27 cellular contexts compared by ENCODE assay signal in genomic region chr6:151905072-151905471, GRCh38.
"Had no signal": no experiment of that assay in that cellular context is flagged by ENCODE, and none has a peak within 500 bp of the region (broad histone marks: within the 10 kb centered on the region; RNA-seq: fewer than 3 reads in every experiment).

No MANE protein-coding gene starts in this region.

- ATAC-seq: activated CD4-positive, CD25-positive, alpha-beta regulatory T cell treated with anti-CD3 and anti-CD28 coated beads, Interleukin-2, amount 50 U/mL, for 24 hours; activated CD8-positive, alpha-beta T cell treated with anti-CD3 and anti-CD28 coated beads for 36 hours; activated T-cell treated with anti-CD3 and anti-CD28 coated beads, Interleukin-2, amount 50 U/mL, for 4 hours; activated T-helper 17 cell treated with anti-CD3 and anti-CD28 coated beads, Interleukin-2, amount 50 U/mL, for 72 hours; esophagus mucosa had no signal

- H3K27ac ChIP-seq: ascending aorta, breast epithelium, cardiac muscle cell, colonic mucosa, WERI-Rb-1 had no signal

- H3K27ac Mint-ChIP-seq: activated B cell treated with CpG ODN at 0.5 μM for 24 hours; activated CD8-positive, alpha-beta T cell treated with anti-CD3 and anti-CD28 coated beads for 36 hours; activated naive CD4-positive, alpha-beta T cell treated with anti-CD3 and anti-CD28 coated beads for 36 hours; activated naive CD4-positive, alpha-beta T cell treated with anti-CD3 and anti-CD28 coated beads, Interleukin-2, amount 50 U/mL, for 24 hours; activated naive CD8-positive, alpha-beta T cell treated with anti-CD3 and anti-CD28 coated beads, Interleukin-2, amount 10 ng/mL, durations not matched to agents 7 days and 5 days; activated T-helper 17 cell treated with anti-CD3 and anti-CD28 coated beads, Interleukin-2, amount 50 U/mL, for 72 hours; brain; endodermal cell had no signal

- H3K4me1 ChIP-seq: ascending aorta, breast epithelium, colonic mucosa had no signal

- H3K9me3 Mint-ChIP-seq: activated B cell treated with CpG ODN at 0.5 μM for 24 hours; activated naive CD4-positive, alpha-beta T cell treated with anti-CD3 and anti-CD28 coated beads, Interleukin-2, amount 50 U/mL, for 24 hours; activated naive CD8-positive, alpha-beta T cell treated with anti-CD3 and anti-CD28 coated beads, Interleukin-2, amount 10 ng/mL, durations not matched to agents 7 days and 5 days had no signal

- H3K27me3 ChIP-seq: ascending aorta, breast epithelium, cardiac muscle cell, colonic mucosa had no signal

- H3K4me3 ChIP-seq: ascending aorta, breast epithelium, cardiac muscle cell, colonic mucosa had no signal

- FAIRE-seq: frontal cortex had no signal

- H3K9me3 ChIP-seq: ascending aorta, breast epithelium, colonic mucosa had no signal

- H3K36me3 ChIP-seq: ascending aorta, breast epithelium, cardiac muscle cell, colonic mucosa, WERI-Rb-1 had no signal

- DNase-seq: activated B cell treated with CpG ODN at 0.5 μM for 24 hours; activated CD4-positive, alpha-beta T cell treated with anti-CD3 and anti-CD28 coated beads for 48 hours; activated CD4-positive, alpha-beta T cell treated with anti-CD3 and anti-CD28 coated beads, Interleukin-2, amount 50 U/mL, for 1 hour; activated CD4-positive, alpha-beta T cell treated with anti-CD3 and anti-CD28 coated beads, Interleukin-2, amount 50 U/mL, for 48 hours; activated CD8-positive, alpha-beta memory T cell treated with anti-CD3 and anti-CD28 coated beads for 24 hours; activated CD8-positive, alpha-beta T cell treated with anti-CD3 and anti-CD28 coated beads for 36 hours; activated effector memory CD4-positive, alpha-beta T cell treated with anti-CD3 and anti-CD28 coated beads, Interleukin-2, amount 50 U/mL, for 16 hours; activated naive CD4-positive, alpha-beta T cell treated with anti-CD3 and anti-CD28 coated beads for 36 hours; activated naive CD8-positive, alpha-beta T cell treated with anti-CD3 and anti-CD28 coated beads, Interleukin-2, amount 10 ng/mL, durations not matched to agents 7 days and 5 days; activated T-cell treated with anti-CD3 and anti-CD28 coated beads, Interleukin-2, amount 50 U/mL, for 4 hours; central memory CD4-positive, alpha-beta T cell; cerebellar nuclear complex; colonic mucosa; effector CD8-positive, alpha-beta T cell; endodermal cell; head of caudate nucleus; T-helper 2 cell; WERI-Rb-1 had no signal

- H3K36me3 Mint-ChIP-seq: activated naive CD8-positive, alpha-beta T cell treated with anti-CD3 and anti-CD28 coated beads, Interleukin-2, amount 10 ng/mL, durations not matched to agents 7 days and 5 days had no signal
